8 cellular contexts compared by ENCODE assay signal in genomic region chr19:13060233-13060963, GRCh38. TPM values are rescaled to one million over a fixed set of nuclear protein-coding genes. Genes with fewer than 3 reads are reported as not detected.
DNase-seq lines count a peak whose midpoint lies in the region; ATAC-seq and TF ChIP-seq lines count a peak whose summit lies in the region.

No MANE protein-coding gene starts in this region.

- CTCF ChIA-PET in naive thymus-derived CD4-positive, alpha-beta T cell (lab: Charles Lee) = interaction anchor here (0.6 to 3.1 kb wide), 18 partner anchors 11 to 525 kb away, joined by 3 to 45 read pairs (median 4); no protein-coding TSS in a partner anchor
- CTCF ChIA-PET in activated CD8-positive, alpha-beta memory T cell treated with anti-CD3 and anti-CD28 coated beads, Interleukin-2, amount 10 ng/mL, durations not matched to agents 7 days and 5 days (lab: Charles Lee) = interaction anchor here (0.6 to 10.7 kb wide), 29 partner anchors 9 to 264 kb away, joined by 3 to 204 read pairs (median 7); partner anchors contain the start of gene NFIX

- H3K9me3 Mint-ChIP-seq in naive thymus-derived CD4-positive, alpha-beta T cell = peaks cover 0 to 1% (median 0%) of the 10 kb centered on the region in 11 donors
- no peaks in the 10 kb centered on the region for H3K9me3 Mint-ChIP-seq in activated CD8-positive, alpha-beta memory T cell treated with anti-CD3 and anti-CD28 coated beads, Interleukin-2, amount 10 ng/mL, durations not matched to agents 7 days and 5 days (ENCODE audit: low read depth)

- no peak overlapping the region for H3K4me3 ChIP-seq in KMS-11 (IDR thresholded peaks at IDR 0.05; ENCODE audit: insufficient read depth, low read depth, low read length)
- H3K4me3 ChIP-seq in duodenal mucosa (ENCODE audit: low read depth in 1 of 2, low read length in 2 of 2) = peak overlapping the region; percentile 65 to 75
- no peak overlapping the region for H3K4me3 ChIP-seq in naive thymus-derived CD4-positive, alpha-beta T cell (ENCODE audit: low read length)

- H3K4me1 ChIP-seq in KMS-11 (ENCODE audit: low read depth, poor library complexity, severe bottlenecking) (peaks cover 13% of the 10 kb centered on the region), duodenal mucosa (ENCODE audit: control insufficient read depth in 1 of 2, insufficient read depth in 2 of 2, low read length in 2 of 2) (peaks cover 41 to 46% of the 10 kb centered on the region in 2 donors)
- no peaks in the 10 kb centered on the region for H3K4me1 ChIP-seq in naive thymus-derived CD4-positive, alpha-beta T cell (ENCODE audit: control insufficient read depth in 2 of 2, insufficient read depth in 2 of 2, low read length in 2 of 2)

- intact Hi-C loops in naive thymus-derived CD4-positive, alpha-beta T cell (cut with micrococcal nuclease) = loop anchor here in 1 of 2 donors (5.0 kb wide), 1 partner anchor 48 kb away; no protein-coding TSS in a partner anchor

- H3K36me3 Mint-ChIP-seq in naive thymus-derived CD4-positive, alpha-beta T cell = no peaks in the 10 kb centered on the region
- H3K36me3 Mint-ChIP-seq in activated CD8-positive, alpha-beta memory T cell treated with anti-CD3 and anti-CD28 coated beads, Interleukin-2, amount 10 ng/mL, durations not matched to agents 7 days and 5 days = no peaks in the 10 kb centered on the region

- H3K79me2 ChIP-seq in KMS-11 (ENCODE audit: insufficient read depth, low read depth) = no peaks in the 10 kb centered on the region

- H3K4me2 ChIP-seq in KMS-11 = peak overlapping the region; percentile 91

- ATAC-seq in naive thymus-derived CD4-positive, alpha-beta T cell = no peak
- ATAC-seq in activated CD8-positive, alpha-beta memory T cell treated with anti-CD3 and anti-CD28 coated beads, Interleukin-2, amount 10 ng/mL, durations not matched to agents 7 days and 5 days = no peak

- POLR2A ChIA-PET in naive thymus-derived CD4-positive, alpha-beta T cell (lab: Charles Lee) = interaction anchor here (0.7 to 2.0 kb wide), 5 partner anchors 46 to 92 kb away, joined by 3 to 6 read pairs (median 4); no protein-coding TSS in a partner anchor

- no peak overlapping the region for H2AFZ ChIP-seq in KMS-11 (ENCODE audit: low read depth)

- no peak overlapping the region for H3K27ac Mint-ChIP-seq in naive thymus-derived CD4-positive, alpha-beta T cell
- H3K27ac Mint-ChIP-seq in activated CD8-positive, alpha-beta memory T cell treated with anti-CD3 and anti-CD28 coated beads, Interleukin-2, amount 10 ng/mL, durations not matched to agents 7 days and 5 days = no peak overlapping the region

- no peak overlapping the region for H3K9ac ChIP-seq in KMS-11
- H3K9ac ChIP-seq in duodenal mucosa (ENCODE audit: low read depth in 1 of 2, low read length in 2 of 2) = peak overlapping the region in 1 of 2 donors; percentile 72

- H4K20me1 ChIP-seq in KMS-11 (ENCODE audit: insufficient read depth) = no peaks in the 10 kb centered on the region

- DNase-seq in AG08396 (ENCODE audit: low spot score) = peak; percentile 56
- no peak for DNase-seq in naive thymus-derived CD4-positive, alpha-beta T cell
- no peak for DNase-seq in NCI-H1694 treated with DMSO at 0.1 percent for 48 hours (lab: John Stamatoyannopoulos, UW)
- no peak for DNase-seq in HPDE6-E6E7 (ENCODE audit: extremely low spot score)
- DNase-seq in NK-92 (lab: John Stamatoyannopoulos, UW; ENCODE audit: unreplicated experiment) = no peak
- no peak for DNase-seq in activated CD8-positive, alpha-beta memory T cell treated with anti-CD3 and anti-CD28 coated beads, Interleukin-2, amount 10 ng/mL, durations not matched to agents 7 days and 5 days

- no peak for TF ChIP-seq CTCF in KMS-11 (conservative IDR thresholded peaks at IDR 0.05; ENCODE audit: low read depth, low read length)

- H3K27ac ChIP-seq in KMS-11 (no peak overlapping the region), duodenal mucosa (ENCODE audit: low read depth, low read length) (no peak overlapping the region)
- H3K27ac ChIP-seq in naive thymus-derived CD4-positive, alpha-beta T cell (ENCODE audit: low read depth, low read length) = no peak overlapping the region

- H3K9me3 ChIP-seq in duodenal mucosa (ENCODE audit: control insufficient read depth in 1 of 2, low read length in 2 of 2) = no peaks in the 10 kb centered on the region
- no peaks in the 10 kb centered on the region for H3K9me3 ChIP-seq in naive thymus-derived CD4-positive, alpha-beta T cell (ENCODE audit: control insufficient read depth in 2 of 3, low read length in 3 of 3)

- H3K27me3 Mint-ChIP-seq in naive thymus-derived CD4-positive, alpha-beta T cell = peaks cover 0 to 34% (median 16%) of the 10 kb centered on the region in 5 donors
- H3K27me3 Mint-ChIP-seq in activated CD8-positive, alpha-beta memory T cell treated with anti-CD3 and anti-CD28 coated beads, Interleukin-2, amount 10 ng/mL, durations not matched to agents 7 days and 5 days = peaks cover 32% of the 10 kb centered on the region

- H3K4me1 Mint-ChIP-seq in naive thymus-derived CD4-positive, alpha-beta T cell = peaks cover 4 to 11% (median 10%) of the 10 kb centered on the region in 7 donors
- H3K4me1 Mint-ChIP-seq in activated CD8-positive, alpha-beta memory T cell treated with anti-CD3 and anti-CD28 coated beads, Interleukin-2, amount 10 ng/mL, durations not matched to agents 7 days and 5 days = peaks cover 8% of the 10 kb centered on the region

- H3K27me3 ChIP-seq in KMS-11 (ENCODE audit: insufficient read depth, low read depth) (peaks cover 56% of the 10 kb centered on the region), duodenal mucosa (ENCODE audit: control insufficient read depth in 1 of 2, insufficient read depth in 2 of 2, low read length in 2 of 2) (no peaks in the 10 kb centered on the region)
- H3K27me3 ChIP-seq in naive thymus-derived CD4-positive, alpha-beta T cell (ENCODE audit: control insufficient read depth in 2 of 2, insufficient read depth in 2 of 2, low read length in 2 of 2) = no peaks in the 10 kb centered on the region

- H3K36me3 ChIP-seq in KMS-11 (ENCODE audit: insufficient read depth) (no peaks in the 10 kb centered on the region), duodenal mucosa (ENCODE audit: control insufficient read depth in 1 of 2, insufficient read depth in 2 of 2, low read length in 2 of 2) (no peaks in the 10 kb centered on the region)
- H3K36me3 ChIP-seq in naive thymus-derived CD4-positive, alpha-beta T cell (ENCODE audit: control insufficient read depth in 2 of 3, insufficient read depth in 3 of 3, low read length in 3 of 3) = no peaks in the 10 kb centered on the region

- peak overlapping the region in 9 of 10 donors; percentile 71 to 87 (median 84) for H3K4me3 Mint-ChIP-seq in naive thymus-derived CD4-positive, alpha-beta T cell
- H3K4me3 Mint-ChIP-seq in activated CD8-positive, alpha-beta memory T cell treated with anti-CD3 and anti-CD28 coated beads, Interleukin-2, amount 10 ng/mL, durations not matched to agents 7 days and 5 days = no peak overlapping the region

RNA-seq across cellular contexts. Expression of gene LYL1, which starts 42.3 kb away (rescaled TPM):
- 10 to 100 TPM in 1 of 5 experiments, 1 to 10 TPM in 4; 4.6 to 22.6 (median 7.8) TPM for total RNA-seq in naive thymus-derived CD4-positive, alpha-beta T cell
- polyA plus RNA-seq in naive thymus-derived CD4-positive, alpha-beta T cell = 1 to 10 TPM; 2.4 to 2.9 TPM
- under 1 TPM; 0.49 to 0.64 TPM for total RNA-seq in activated CD8-positive, alpha-beta memory T cell treated with anti-CD3 and anti-CD28 coated beads, Interleukin-2, amount 10 ng/mL, durations not matched to agents 7 days and 5 days

RNA-seq across cellular contexts. Expression of gene TRMT1, which starts 56.1 kb away (rescaled TPM):
- total RNA-seq in naive thymus-derived CD4-positive, alpha-beta T cell = 10 to 100 TPM; 64.2 to 96.4 (median 87.8) TPM
- 10 to 100 TPM; 22.6 to 36.3 TPM for polyA plus RNA-seq in naive thymus-derived CD4-positive, alpha-beta T cell
- total RNA-seq in activated CD8-positive, alpha-beta memory T cell treated with anti-CD3 and anti-CD28 coated beads, Interleukin-2, amount 10 ng/mL, durations not matched to agents 7 days and 5 days = 10 to 100 TPM; 43.2 to 50.2 TPM

RNA-seq across cellular contexts. Expression of gene NACC1, which starts 57.7 kb away (rescaled TPM):
- 10 to 100 TPM; 18.0 to 72.7 (median 22.4) TPM for total RNA-seq in naive thymus-derived CD4-positive, alpha-beta T cell
- 1 to 10 TPM; 1.7 to 2.0 TPM for polyA plus RNA-seq in naive thymus-derived CD4-positive, alpha-beta T cell
- total RNA-seq in activated CD8-positive, alpha-beta memory T cell treated with anti-CD3 and anti-CD28 coated beads, Interleukin-2, amount 10 ng/mL, durations not matched to agents 7 days and 5 days = 10 to 100 TPM; 82.2 to 96.0 TPM

Comparison
In these comparisons a context has a peak if more than half of its experiments do, and no peak if none do; other contexts are left out.
1. H3K4me3 ChIP-seq: peak in duodenal mucosa (2 of 2); none in KMS-11 (single experiment) and naive thymus-derived CD4-positive, alpha-beta T cell (single experiment).